ENCODE assay signal across 7 cellular contexts in the genomic region with DNA sequence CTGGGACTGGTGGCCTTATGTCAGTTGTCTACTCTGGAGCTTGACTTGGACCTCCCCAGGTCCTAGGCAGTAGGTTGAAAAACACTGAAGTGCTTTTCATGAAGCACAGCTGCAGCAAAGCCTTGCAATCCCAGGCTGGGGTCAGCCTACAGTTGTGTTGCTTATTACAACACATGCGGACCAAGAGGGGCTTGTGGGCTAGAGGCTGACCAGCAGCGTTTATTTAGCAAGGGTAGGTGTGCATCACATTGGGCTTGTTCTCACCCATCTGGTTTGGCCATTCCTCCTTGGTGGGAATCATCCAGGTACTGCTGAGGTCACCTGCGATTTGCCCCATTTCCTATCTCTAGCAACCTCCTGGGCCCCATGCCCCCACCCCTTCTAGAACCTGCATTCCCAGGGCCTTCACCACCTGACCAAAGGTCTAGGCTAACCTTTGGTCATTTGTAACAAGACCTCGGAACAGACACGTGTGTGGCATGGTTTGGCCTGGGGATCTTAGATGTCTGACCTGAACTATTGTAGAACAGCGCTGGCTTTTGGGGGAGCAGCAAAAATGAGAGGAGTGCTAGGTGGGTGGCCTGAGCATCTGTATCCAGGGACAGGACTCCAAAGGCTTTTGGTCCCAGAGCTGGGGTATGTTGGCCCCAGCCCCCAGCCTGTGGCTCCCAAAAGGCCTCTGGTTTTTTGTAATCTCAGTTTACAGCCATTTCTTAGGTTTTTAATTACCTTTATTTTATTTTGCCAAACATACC. TPM values are rescaled to one million over a fixed set of nuclear protein-coding genes. Genes with fewer than 3 reads are reported as not detected.
A peak's percentile ranks its signal among the peaks of the same experiment; 100 is the strongest.
DNase-seq lines count a peak whose midpoint lies in the region; ATAC-seq and TF ChIP-seq lines count a peak whose summit lies in the region.

No MANE protein-coding gene starts in this region.

- ATAC-seq in HG02970 (IDR thresholded peaks at IDR 0.05; ENCODE audit: low FRiP score, unreplicated experiment): no peak
- ATAC-seq in GM21526 (IDR thresholded peaks at IDR 0.05; ENCODE audit: low FRiP score, unreplicated experiment): no peak

- DNase-seq in ELF-1 (ENCODE audit: low read depth, low spot score) (peak; percentile 85), neural crest cell (ENCODE audit: low read depth, low spot score) (no peak), GM19240 (ENCODE audit: insufficient read length, low spot score) (no peak)
- peak; percentile 33 for DNase-seq in activated naive CD4-positive, alpha-beta T cell treated with anti-CD3 and anti-CD28 coated beads, Interleukin-2, amount 50 U/mL, for 16 hours

- peaks cover 23% of the 10 kb centered on the region for H3K27me3 Mint-ChIP-seq in neural crest cell (ENCODE audit: low read depth)

- peaks cover 23% of the 10 kb centered on the region for H3K36me3 Mint-ChIP-seq in neural crest cell (ENCODE audit: low read depth)

- no peak for TF ChIP-seq RAD21 in Ishikawa (IDR thresholded peaks at IDR 0.05; ENCODE audit: low read depth)

- H3K27ac Mint-ChIP-seq in neural crest cell (ENCODE audit: unreplicated experiment): peak overlapping the region; percentile 62

- peak overlapping the region; percentile 96 for H3K4me3 Mint-ChIP-seq in neural crest cell

- no peak for TF ChIP-seq CTCF in neural crest cell (conservative IDR thresholded peaks at IDR 0.05)

- H3K9me3 Mint-ChIP-seq in neural crest cell: peaks cover 6% of the 10 kb centered on the region

- TF ChIP-seq EP300 in Ishikawa (IDR thresholded peaks at IDR 0.05; ENCODE audit: borderline replicate concordance): no peak

- H3K4me1 Mint-ChIP-seq in neural crest cell: peaks cover 19% of the 10 kb centered on the region

TF ChIP-seq in Ishikawa, 13 proteins besides CTCF, POLR2A, EP300 and RAD21:
- no peak for TF ChIP-seq EGR1 (IDR thresholded peaks at IDR 0.05)
- no peak for TF ChIP-seq CEBPB (IDR thresholded peaks at IDR 0.05)
- TF ChIP-seq ZBTB7A (IDR thresholded peaks at IDR 0.05; ENCODE audit: low read depth): no peak
- no peak for TF ChIP-seq FOXM1 (IDR thresholded peaks at IDR 0.05; ENCODE audit: borderline replicate concordance, low read depth)
- TF ChIP-seq TEAD4 (IDR thresholded peaks at IDR 0.05): 0 out of 2 replicates have a peak, but pooled peaks have one; percentile 4
- no peak for TF ChIP-seq YY1 (IDR thresholded peaks at IDR 0.05; ENCODE audit: low read depth)
- TF ChIP-seq NFIC (IDR thresholded peaks at IDR 0.05): no peak

RNA-seq across cellular contexts. Expression of gene RPL10, which starts 3.0 kb away (rescaled TPM):
- total RNA-seq in neural crest cell: 2,853 and 2,857 TPM in 2 replicates

RNA-seq across cellular contexts. Expression of gene DNASE1L1, which starts 7.8 kb away (rescaled TPM):
- 9.3 and 11.5 TPM in 2 replicates for total RNA-seq in neural crest cell

RNA-seq across cellular contexts. Expression of gene TAFAZZIN, which starts 10.1 kb away (rescaled TPM):
- total RNA-seq in neural crest cell: 45.7 and 47.1 TPM in 2 replicates

RNA-seq across cellular contexts. Expression of gene EMD, which starts 22.1 kb away (rescaled TPM):
- total RNA-seq in neural crest cell: 54.3 and 56.8 TPM in 2 replicates

RNA-seq across cellular contexts. Expression of gene FLNA, which starts 26.8 kb away (rescaled TPM):
- 786 and 809 TPM in 2 replicates for total RNA-seq in neural crest cell

Comparison
In these comparisons a context has a peak if more than half of its experiments do, and no peak if none do; other contexts are left out.
1. DNase-seq: peak in ELF-1 (single experiment) and activated naive CD4-positive, alpha-beta T cell treated with anti-CD3 and anti-CD28 coated beads, Interleukin-2, amount 50 U/mL, for 16 hours (single experiment); none in neural crest cell (single experiment) and GM19240 (single experiment).